In genomic region chr11:118435893-118436624, GRCh38 we compare ENCODE assay signal across 1 cellular context.
TF ChIP-seq lines count a peak whose summit lies in the region.

TSS of gene KMT2A (plus strand) at chr11:118436492. CDS start at chr11:118436513, 21 bp downstream.

TF ChIP-seq in SK-N-SH, 30 proteins besides CTCF, POLR2A, EP300 and RAD21 (continued from another document):
- TF ChIP-seq GATA2 (CRISPR knock-in tag; IDR thresholded peaks at IDR 0.05) = no peak
- no peak for TF ChIP-seq USF2 (IDR thresholded peaks at IDR 0.05; ENCODE audit: borderline replicate concordance, low read depth, low read length)
- no peak for TF ChIP-seq MXI1 (IDR thresholded peaks at IDR 0.05; ENCODE audit: low read depth, low read length)
- peak; percentile 63 for TF ChIP-seq GABPA (IDR thresholded peaks at IDR 0.05; ENCODE audit: low read depth)
- TF ChIP-seq RXRA (IDR thresholded peaks at IDR 0.05; ENCODE audit: borderline replicate concordance, low read depth) = no peak
- no peak for TF ChIP-seq NFIC (IDR thresholded peaks at IDR 0.05; ENCODE audit: borderline replicate concordance)
- no peak for TF ChIP-seq USF1 (IDR thresholded peaks at IDR 0.05; ENCODE audit: borderline replicate concordance, low read depth)
- TF ChIP-seq TCF12 (IDR thresholded peaks at IDR 0.05) = peak; percentile 38; the same call in 1 of the 2 replicates
- TF ChIP-seq FOXM1 (IDR thresholded peaks at IDR 0.05; ENCODE audit: low read depth) = peak; percentile 62; the same call in 1 of the 2 replicates
- no peak; the same call in 1 of the 2 replicates for TF ChIP-seq MAX (IDR thresholded peaks at IDR 0.05; ENCODE audit: low read depth)
